ENCODE assay signal across 11 cellular contexts in genomic region chr22:46293591-46294260, GRCh38. TPM values are rescaled to one million over a fixed set of nuclear protein-coding genes. Genes with fewer than 3 reads are reported as not detected.
DNase-seq lines count a peak whose midpoint lies in the region; ATAC-seq, FAIRE-seq and TF ChIP-seq lines count a peak whose summit lies in the region.
"Had no signal": no experiment of that assay in that cellular context is flagged by ENCODE, and none has a peak within 500 bp of the region (broad histone marks: within the 10 kb centered on the region; RNA-seq: fewer than 3 reads in every experiment).

No MANE protein-coding gene starts in this region.

- intact Hi-C loops in esophagus muscularis mucosa (cut with DNase I) = no loop called here

- 91% methylated on average over 11 of the region's 11 CpGs for WGBS in esophagus muscularis mucosa

- no peak overlapping the region for H3K4me3 ChIP-seq in esophagus muscularis mucosa
- H3K4me3 ChIP-seq in BE2C (ENCODE audit: low read depth, low read length) = no peak overlapping the region
- H3K4me3 ChIP-seq: colonic mucosa had no signal

- TF ChIP-seq POLR2A in esophagus muscularis mucosa (IDR thresholded peaks at IDR 0.05; ENCODE audit: low read depth) = no peak

- ATAC-seq in GM19467 (IDR thresholded peaks at IDR 0.05; ENCODE audit: unreplicated experiment) = no peak

- DNase-seq in EH (ENCODE audit: low read depth) = peak; percentile 73
- DNase-seq in NCI-H526 (lab: John Stamatoyannopoulos, UW) = peak; percentile 8 to 71
- no peak for DNase-seq in esophagus muscularis mucosa (ENCODE audit: extremely low spot score)
- DNase-seq in pons (ENCODE audit: low spot score) = peak; percentile 49
- no peak for DNase-seq in D721Med (ENCODE audit: insufficient read length, low spot score)
- DNase-seq in NCI-H345 (lab: John Stamatoyannopoulos, UW) = no peak
- no peak for DNase-seq in BE2C
- DNase-seq: colonic mucosa, NCI-H1436 treated with DMSO at 0.1 percent for 48 hours had no signal

- H3K27me3 ChIP-seq in esophagus muscularis mucosa (no peaks in the 10 kb centered on the region), BE2C (no peaks in the 10 kb centered on the region)
- H3K27me3 ChIP-seq: colonic mucosa had no signal

- peaks cover 19 to 30% (median 20%) of the 10 kb centered on the region in 4 donors for H3K4me1 ChIP-seq in esophagus muscularis mucosa
- no peaks in the 10 kb centered on the region; the same call in 1 of the 2 replicates for H3K4me1 ChIP-seq in BE2C

- H3K36me3 ChIP-seq in esophagus muscularis mucosa (peaks cover 13 to 51% (median 45%) of the 10 kb centered on the region in 4 donors), BE2C (peaks cover 16% of the 10 kb centered on the region)
- H3K36me3 ChIP-seq: colonic mucosa had no signal

- TF ChIP-seq EP300 in esophagus muscularis mucosa (IDR thresholded peaks at IDR 0.05) = no peak

- H3K9me3 ChIP-seq in esophagus muscularis mucosa (peaks cover 0 to 7% (median 0%) of the 10 kb centered on the region in 4 donors), BE2C (no peaks in the 10 kb centered on the region)
- H3K9me3 ChIP-seq: colonic mucosa had no signal

- H3K27ac ChIP-seq in esophagus muscularis mucosa (replicated peaks in 1 of 4) = peak overlapping the region; percentile 15 to 55 (median 44)
- H3K27ac ChIP-seq: colonic mucosa had no signal

- TF ChIP-seq CTCF in esophagus muscularis mucosa (IDR thresholded peaks at IDR 0.05) (no peak), D721Med (IDR thresholded peaks at IDR 0.05; ENCODE audit: insufficient read depth, missing control alignments) (no peak), BE2C (IDR thresholded peaks at IDR 0.05; ENCODE audit: low read depth, low read length) (no peak)

- no peak for FAIRE-seq in D721Med (lab: Jason Lieb, UNC)

RNA-seq across cellular contexts. Expression of gene GTSE1, which starts 2.9 kb away (rescaled TPM):
- total RNA-seq in esophagus muscularis mucosa = 1 to 10 TPM in 1 of 4 donors, not detected in 3; 1.0 TPM
- 8.9 TPM for polyA plus RNA-seq in BE2C (2012; ENCODE audit: insufficient read depth, insufficient read length, low read depth)

RNA-seq across cellular contexts. Expression of gene TTC38, which starts 25.9 kb away (rescaled TPM):
- 10 to 100 TPM; 28.4 to 58.6 (median 32.3) TPM for total RNA-seq in esophagus muscularis mucosa
- 47.6 TPM for polyA plus RNA-seq in BE2C (2012; ENCODE audit: insufficient read depth, insufficient read length, low read depth)

RNA-seq across cellular contexts. Expression of gene PKDREJ, which starts 30.6 kb away (rescaled TPM):
- under 1 TPM in 3 of 4 donors, not detected in 1; under 0.01 to 0.23 (median under 0.01) TPM for total RNA-seq in esophagus muscularis mucosa
- polyA plus RNA-seq in BE2C (2012; ENCODE audit: insufficient read depth, insufficient read length, low read depth) = 1.5 TPM
- total RNA-seq: mesenteric fat pad had no signal

RNA-seq across cellular contexts. Expression of gene TRMU, which starts 41.8 kb away (rescaled TPM):
- 10 to 100 TPM; 18.1 to 23.6 (median 20.6) TPM for total RNA-seq in esophagus muscularis mucosa
- 142 TPM for polyA plus RNA-seq in BE2C (2012; ENCODE audit: insufficient read depth, insufficient read length, low read depth)

RNA-seq across cellular contexts. Expression of gene CDPF1, which starts 43.6 kb away (rescaled TPM):
- 10 to 100 TPM in 3 of 4 donors, 1 to 10 TPM in 1; 8.3 to 19.4 (median 14.8) TPM for total RNA-seq in esophagus muscularis mucosa
- 11.9 TPM for polyA plus RNA-seq in BE2C (2012; ENCODE audit: insufficient read depth, insufficient read length, low read depth)

Comparison
In these comparisons a context has a peak if more than half of its experiments do, and no peak if none do; other contexts are left out.
1. DNase-seq: peak in EH (single experiment), NCI-H526 (2 of 2) and pons (single experiment); none in esophagus muscularis mucosa (single experiment), D721Med (single experiment), NCI-H345 (single experiment) and BE2C (single experiment).